1 cellular context compared by ENCODE assay signal in the genomic region with DNA sequence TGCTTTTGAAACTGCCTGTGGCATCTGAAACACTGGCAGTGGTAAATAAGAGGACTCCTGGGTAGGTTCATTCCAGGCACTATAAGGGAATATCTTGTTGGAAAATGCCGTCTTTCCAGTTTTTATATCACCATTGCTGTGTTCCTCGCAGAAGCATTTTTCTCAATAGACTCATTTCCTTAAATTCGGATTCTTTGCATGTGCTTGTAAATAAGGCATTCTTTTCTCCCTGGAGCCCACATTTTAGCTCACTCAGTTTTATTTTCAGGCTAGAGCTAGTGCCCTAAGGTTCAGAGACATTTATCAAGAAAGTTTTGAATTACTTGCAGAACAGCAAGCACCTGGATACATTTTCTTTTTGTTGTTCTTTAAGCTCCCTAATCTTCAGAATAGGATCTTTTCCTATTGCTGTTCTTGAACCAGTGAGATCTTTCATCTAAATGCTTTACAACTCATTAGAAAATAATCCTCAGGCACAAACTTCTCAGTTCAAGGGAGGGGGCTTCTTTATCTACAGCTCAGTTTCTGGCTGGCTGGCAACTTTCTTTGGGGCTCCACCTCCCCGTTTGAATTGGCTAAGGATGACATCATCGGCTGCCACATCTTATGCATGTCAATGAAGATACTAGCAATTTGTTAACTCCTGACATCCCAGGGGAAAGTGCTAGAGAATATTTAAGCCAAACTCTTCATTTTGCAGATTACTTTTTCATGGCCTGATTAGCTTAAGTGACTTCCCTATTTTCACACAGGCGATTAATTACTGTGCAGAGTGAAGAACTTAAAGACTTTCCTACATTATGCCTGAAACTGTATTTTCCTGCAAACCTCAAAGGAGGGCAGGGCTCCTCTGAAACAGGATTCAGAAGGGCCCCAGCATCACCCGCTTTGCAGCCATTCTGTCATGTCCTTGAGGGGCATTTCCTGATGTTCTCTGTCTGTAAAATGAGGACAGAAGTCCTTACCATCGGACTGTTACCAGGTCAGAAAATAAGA.
TF ChIP-seq lines count a peak whose summit lies in the region.

No MANE protein-coding gene starts in this region.

TF ChIP-seq in K562, 482 proteins besides CTCF, POLR2A, EP300 and RAD21 (continued from another document):
- TF ChIP-seq ZBTB1 (CRISPR knock-in tag; IDR thresholded peaks at IDR 0.05; ENCODE audit: borderline replicate concordance, low read depth) (no peak), MEIS2 (IDR thresholded peaks at IDR 0.05; ENCODE audit: partially characterized antibody) (peak; percentile 70), ETV6 (IDR thresholded peaks at IDR 0.05; ENCODE audit: borderline replicate concordance in 1 of 2, low read depth in 2 of 2, low read length in 1 of 2) (no peak), ETV6 (CRISPR knock-in tag; IDR thresholded peaks at IDR 0.05; ENCODE audit: borderline replicate concordance) (no peak), NFYB (IDR thresholded peaks at IDR 0.05; ENCODE audit: extremely low read depth, insufficient read length) (peak; percentile 13), ZNF75A (CRISPR knock-in tag; IDR thresholded peaks at IDR 0.05) (no peak), SPI1 (IDR thresholded peaks at IDR 0.05; ENCODE audit: borderline replicate concordance, low read depth, low read length) (peak; percentile 67; the same call in 1 of the 2 replicates), ATF1 (CRISPR knock-in tag; IDR thresholded peaks at IDR 0.05) (no peak), ATF1 (tag; IDR thresholded peaks at IDR 0.05) (0 out of 2 replicates have a peak, but pooled peaks have one; percentile 12), SOX6 (IDR thresholded peaks at IDR 0.05) (no peak), NCOR1 (IDR thresholded peaks at IDR 0.05) (no peak)
- TF ChIP-seq, protein P1, sequence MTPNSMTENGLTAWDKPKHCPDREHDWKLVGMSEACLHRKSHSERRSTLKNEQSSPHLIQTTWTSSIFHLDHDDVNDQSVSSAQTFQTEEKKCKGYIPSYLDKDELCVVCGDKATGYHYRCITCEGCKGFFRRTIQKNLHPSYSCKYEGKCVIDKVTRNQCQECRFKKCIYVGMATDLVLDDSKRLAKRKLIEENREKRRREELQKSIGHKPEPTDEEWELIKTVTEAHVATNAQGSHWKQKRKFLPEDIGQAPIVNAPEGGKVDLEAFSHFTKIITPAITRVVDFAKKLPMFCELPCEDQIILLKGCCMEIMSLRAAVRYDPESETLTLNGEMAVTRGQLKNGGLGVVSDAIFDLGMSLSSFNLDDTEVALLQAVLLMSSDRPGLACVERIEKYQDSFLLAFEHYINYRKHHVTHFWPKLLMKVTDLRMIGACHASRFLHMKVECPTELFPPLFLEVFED (CRISPR knock-in tag; conservative IDR thresholded peaks at IDR 0.05): no peak
- TF ChIP-seq, protein P2, sequence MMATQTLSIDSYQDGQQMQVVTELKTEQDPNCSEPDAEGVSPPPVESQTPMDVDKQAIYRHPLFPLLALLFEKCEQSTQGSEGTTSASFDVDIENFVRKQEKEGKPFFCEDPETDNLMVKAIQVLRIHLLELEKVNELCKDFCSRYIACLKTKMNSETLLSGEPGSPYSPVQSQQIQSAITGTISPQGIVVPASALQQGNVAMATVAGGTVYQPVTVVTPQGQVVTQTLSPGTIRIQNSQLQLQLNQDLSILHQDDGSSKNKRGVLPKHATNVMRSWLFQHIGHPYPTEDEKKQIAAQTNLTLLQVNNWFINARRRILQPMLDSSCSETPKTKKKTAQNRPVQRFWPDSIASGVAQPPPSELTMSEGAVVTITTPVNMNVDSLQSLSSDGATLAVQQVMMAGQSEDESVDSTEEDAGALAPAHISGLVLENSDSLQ (IDR thresholded peaks at IDR 0.05): peak; percentile 65
- TF ChIP-seq, protein P3, sequence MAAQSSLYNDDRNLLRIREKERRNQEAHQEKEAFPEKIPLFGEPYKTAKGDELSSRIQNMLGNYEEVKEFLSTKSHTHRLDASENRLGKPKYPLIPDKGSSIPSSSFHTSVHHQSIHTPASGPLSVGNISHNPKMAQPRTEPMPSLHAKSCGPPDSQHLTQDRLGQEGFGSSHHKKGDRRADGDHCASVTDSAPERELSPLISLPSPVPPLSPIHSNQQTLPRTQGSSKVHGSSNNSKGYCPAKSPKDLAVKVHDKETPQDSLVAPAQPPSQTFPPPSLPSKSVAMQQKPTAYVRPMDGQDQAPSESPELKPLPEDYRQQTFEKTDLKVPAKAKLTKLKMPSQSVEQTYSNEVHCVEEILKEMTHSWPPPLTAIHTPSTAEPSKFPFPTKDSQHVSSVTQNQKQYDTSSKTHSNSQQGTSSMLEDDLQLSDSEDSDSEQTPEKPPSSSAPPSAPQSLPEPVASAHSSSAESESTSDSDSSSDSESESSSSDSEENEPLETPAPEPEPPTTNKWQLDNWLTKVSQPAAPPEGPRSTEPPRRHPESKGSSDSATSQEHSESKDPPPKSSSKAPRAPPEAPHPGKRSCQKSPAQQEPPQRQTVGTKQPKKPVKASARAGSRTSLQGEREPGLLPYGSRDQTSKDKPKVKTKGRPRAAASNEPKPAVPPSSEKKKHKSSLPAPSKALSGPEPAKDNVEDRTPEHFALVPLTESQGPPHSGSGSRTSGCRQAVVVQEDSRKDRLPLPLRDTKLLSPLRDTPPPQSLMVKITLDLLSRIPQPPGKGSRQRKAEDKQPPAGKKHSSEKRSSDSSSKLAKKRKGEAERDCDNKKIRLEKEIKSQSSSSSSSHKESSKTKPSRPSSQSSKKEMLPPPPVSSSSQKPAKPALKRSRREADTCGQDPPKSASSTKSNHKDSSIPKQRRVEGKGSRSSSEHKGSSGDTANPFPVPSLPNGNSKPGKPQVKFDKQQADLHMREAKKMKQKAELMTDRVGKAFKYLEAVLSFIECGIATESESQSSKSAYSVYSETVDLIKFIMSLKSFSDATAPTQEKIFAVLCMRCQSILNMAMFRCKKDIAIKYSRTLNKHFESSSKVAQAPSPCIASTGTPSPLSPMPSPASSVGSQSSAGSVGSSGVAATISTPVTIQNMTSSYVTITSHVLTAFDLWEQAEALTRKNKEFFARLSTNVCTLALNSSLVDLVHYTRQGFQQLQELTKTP (IDR thresholded peaks at IDR 0.05; ENCODE audit: low read depth in 1 of 2, partially characterized antibody in 2 of 2): no peak
- TF ChIP-seq, protein P4, sequence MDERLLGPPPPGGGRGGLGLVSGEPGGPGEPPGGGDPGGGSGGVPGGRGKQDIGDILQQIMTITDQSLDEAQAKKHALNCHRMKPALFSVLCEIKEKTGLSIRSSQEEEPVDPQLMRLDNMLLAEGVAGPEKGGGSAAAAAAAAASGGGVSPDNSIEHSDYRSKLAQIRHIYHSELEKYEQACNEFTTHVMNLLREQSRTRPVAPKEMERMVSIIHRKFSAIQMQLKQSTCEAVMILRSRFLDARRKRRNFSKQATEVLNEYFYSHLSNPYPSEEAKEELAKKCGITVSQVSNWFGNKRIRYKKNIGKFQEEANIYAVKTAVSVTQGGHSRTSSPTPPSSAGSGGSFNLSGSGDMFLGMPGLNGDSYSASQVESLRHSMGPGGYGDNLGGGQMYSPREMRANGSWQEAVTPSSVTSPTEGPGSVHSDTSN (CRISPR knock-in tag; IDR thresholded peaks at IDR 0.05; ENCODE audit: low read depth): no peak
- TF ChIP-seq, protein P4 (tag; conservative IDR thresholded peaks at IDR 0.05; ENCODE audit: low read depth): peak; percentile 32; the same call in 1 of the 2 replicates
- TF ChIP-seq, protein P5, sequence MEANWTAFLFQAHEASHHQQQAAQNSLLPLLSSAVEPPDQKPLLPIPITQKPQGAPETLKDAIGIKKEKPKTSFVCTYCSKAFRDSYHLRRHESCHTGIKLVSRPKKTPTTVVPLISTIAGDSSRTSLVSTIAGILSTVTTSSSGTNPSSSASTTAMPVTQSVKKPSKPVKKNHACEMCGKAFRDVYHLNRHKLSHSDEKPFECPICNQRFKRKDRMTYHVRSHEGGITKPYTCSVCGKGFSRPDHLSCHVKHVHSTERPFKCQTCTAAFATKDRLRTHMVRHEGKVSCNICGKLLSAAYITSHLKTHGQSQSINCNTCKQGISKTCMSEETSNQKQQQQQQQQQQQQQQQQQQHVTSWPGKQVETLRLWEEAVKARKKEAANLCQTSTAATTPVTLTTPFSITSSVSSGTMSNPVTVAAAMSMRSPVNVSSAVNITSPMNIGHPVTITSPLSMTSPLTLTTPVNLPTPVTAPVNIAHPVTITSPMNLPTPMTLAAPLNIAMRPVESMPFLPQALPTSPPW (CRISPR knock-in tag; IDR thresholded peaks at IDR 0.05): peak; percentile 6; the same call in 1 of the 2 replicates
